In the genomic region with DNA sequence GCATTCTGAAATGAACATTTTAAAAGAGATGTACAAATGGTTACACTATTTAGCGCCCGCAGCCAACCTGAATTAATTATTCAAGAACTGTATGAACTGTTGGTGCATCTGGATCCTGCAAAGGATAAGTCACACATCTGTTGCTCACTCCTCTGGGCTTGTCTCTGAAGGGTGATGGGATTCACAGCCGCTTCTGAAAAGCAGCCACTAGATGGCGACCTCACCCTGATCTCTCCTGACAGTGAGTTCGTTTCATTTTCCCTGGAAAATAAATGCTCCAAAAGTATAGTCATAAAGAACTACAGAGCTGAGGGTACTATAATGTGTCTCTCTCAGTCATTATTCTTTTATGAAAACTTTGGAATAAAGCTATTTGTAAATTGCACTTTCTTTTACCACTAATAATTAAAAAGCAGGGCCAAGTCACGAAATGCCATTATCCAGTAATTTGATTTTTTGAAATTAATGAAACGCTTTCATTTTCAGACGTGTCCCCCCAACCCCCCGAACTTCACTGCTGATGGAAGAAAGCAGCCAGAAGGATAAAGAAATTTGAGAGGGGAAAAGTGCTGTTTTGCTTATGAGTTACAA, we compare ENCODE assay signal across 9 cellular contexts.
DNase-seq lines count a peak whose midpoint lies in the region; ATAC-seq and TF ChIP-seq lines count a peak whose summit lies in the region.
"Had no signal": no experiment of that assay in that cellular context is flagged by ENCODE, and none has a peak within 500 bp of the region (broad histone marks: within the 10 kb centered on the region; RNA-seq: fewer than 3 reads in every experiment).

No MANE protein-coding gene starts in this region.

- H3K27ac Mint-ChIP-seq in stimulated activated naive CD8-positive, alpha-beta T cell treated with anti-CD3 and anti-CD28 coated beads, Interleukin-15, amount 100 ng/mL, for 72 hours: no peak overlapping the region
- H3K27ac Mint-ChIP-seq: IgD-negative memory B cell had no signal

- peak; percentile 94 for TF ChIP-seq CTCF in BE2C (IDR thresholded peaks at IDR 0.05; ENCODE audit: low read depth, low read length)
- peak; percentile 90 for TF ChIP-seq CTCF in epithelial cell of proximal tubule (conservative IDR thresholded peaks at IDR 0.05; ENCODE audit: low read depth, low read length)

- H3K4me3 Mint-ChIP-seq in stimulated activated naive CD8-positive, alpha-beta T cell treated with anti-CD3 and anti-CD28 coated beads, Interleukin-15, amount 100 ng/mL, for 72 hours: no peak overlapping the region
- H3K4me3 Mint-ChIP-seq: IgD-negative memory B cell had no signal

- H3K4me1 ChIP-seq in BE2C: no peaks in the 10 kb centered on the region

- no peaks in the 10 kb centered on the region for H3K36me3 ChIP-seq in BE2C

- peak; percentile 80 for ATAC-seq in GM19023 (IDR thresholded peaks at IDR 0.05; ENCODE audit: unreplicated experiment)
- peak; percentile 64 for ATAC-seq in HG03520 (IDR thresholded peaks at IDR 0.05; ENCODE audit: unreplicated experiment)
- no peak for ATAC-seq in stimulated activated naive CD8-positive, alpha-beta T cell treated with anti-CD3 and anti-CD28 coated beads, Interleukin-15, amount 100 ng/mL, for 72 hours

- H3K4me3 ChIP-seq in BE2C (ENCODE audit: low read depth, low read length) (peak overlapping the region; percentile 45), epithelial cell of proximal tubule (ENCODE audit: low read depth, low read length) (no peak overlapping the region)

- DNase-seq in BE2C (peak; percentile 72), NCI-H748 (lab: John Stamatoyannopoulos, UW; ENCODE audit: unreplicated experiment) (peak; percentile 65), epithelial cell of proximal tubule (ENCODE audit: low read depth) (no peak), myocyte (ENCODE audit: low read depth) (peak; percentile 86)
- peak; percentile 1 to 21 (median 8) for DNase-seq in activated CD8-positive, alpha-beta memory T cell treated with anti-CD3 and anti-CD28 coated beads for 48 hours (ENCODE audit: low read depth in 2 of 3, low spot score in 2 of 3)
- peak; percentile 9 to 23 for DNase-seq in stimulated activated naive CD8-positive, alpha-beta T cell treated with anti-CD3 and anti-CD28 coated beads, Interleukin-15, amount 100 ng/mL, for 72 hours

- no peaks in the 10 kb centered on the region for H3K27me3 Mint-ChIP-seq in stimulated activated naive CD8-positive, alpha-beta T cell treated with anti-CD3 and anti-CD28 coated beads, Interleukin-15, amount 100 ng/mL, for 72 hours
- H3K27me3 Mint-ChIP-seq: IgD-negative memory B cell had no signal

- no peaks in the 10 kb centered on the region for H3K27me3 ChIP-seq in BE2C

- H3K9me3 ChIP-seq in BE2C: no peaks in the 10 kb centered on the region

- no peaks in the 10 kb centered on the region for H3K4me1 Mint-ChIP-seq in stimulated activated naive CD8-positive, alpha-beta T cell treated with anti-CD3 and anti-CD28 coated beads, Interleukin-15, amount 100 ng/mL, for 72 hours
- H3K4me1 Mint-ChIP-seq: IgD-negative memory B cell had no signal

- no peaks in the 10 kb centered on the region for H3K9me3 Mint-ChIP-seq in stimulated activated naive CD8-positive, alpha-beta T cell treated with anti-CD3 and anti-CD28 coated beads, Interleukin-15, amount 100 ng/mL, for 72 hours
- H3K9me3 Mint-ChIP-seq: IgD-negative memory B cell had no signal
